In the genomic region with DNA sequence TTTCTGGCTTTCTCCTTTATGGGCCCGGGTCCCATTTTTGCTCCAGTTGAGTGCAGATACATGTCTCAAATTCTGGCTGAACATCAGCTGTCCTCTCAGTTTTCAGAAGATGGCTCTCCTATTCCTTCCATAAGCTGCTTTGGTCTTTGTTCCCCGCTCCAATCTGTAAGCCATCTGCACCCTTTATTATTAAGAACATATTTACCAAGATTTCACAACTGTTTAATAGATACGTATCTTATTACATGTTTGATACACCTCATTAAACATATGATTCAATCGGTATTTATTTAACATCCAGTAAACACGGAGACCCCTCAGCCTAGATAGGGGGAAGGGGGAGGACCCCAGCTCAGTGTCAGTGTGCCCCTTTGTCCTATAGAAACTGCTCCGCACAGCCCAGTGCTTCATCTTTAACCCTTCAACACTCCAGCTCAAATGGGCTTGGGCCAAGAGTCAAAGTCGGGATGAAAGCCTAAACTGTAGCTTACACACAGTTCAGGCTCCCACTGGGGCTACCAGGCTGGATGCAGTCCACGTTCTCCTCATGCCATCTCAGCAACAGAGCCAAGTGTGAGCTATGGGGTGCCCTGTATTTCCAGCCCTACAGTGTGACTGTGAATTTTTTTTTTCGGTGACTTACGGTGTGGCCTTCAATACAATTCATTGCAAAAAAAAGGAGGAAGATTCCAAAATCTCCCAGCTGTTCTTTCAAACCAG, we compare ENCODE assay signal across 1 cellular context.
TF ChIP-seq lines count a peak whose summit lies in the region.

No MANE protein-coding gene starts in this region.

TF ChIP-seq in HepG2, 621 proteins besides CTCF, POLR2A, EP300 and RAD21:
- TF ChIP-seq ZNF780A (CRISPR knock-in tag; IDR thresholded peaks at IDR 0.05) (no peak), NRL (CRISPR knock-in tag; IDR thresholded peaks at IDR 0.05; ENCODE audit: borderline replicate concordance) (no peak), ZNF331 (CRISPR knock-in tag; IDR thresholded peaks at IDR 0.05) (no peak), SATB2 (CRISPR knock-in tag; IDR thresholded peaks at IDR 0.05) (no peak), TCF7 (IDR thresholded peaks at IDR 0.05; ENCODE audit: low read depth) (no peak), FOXP1 (IDR thresholded peaks at IDR 0.05) (no peak), FOXP1 (CRISPR knock-in tag; IDR thresholded peaks at IDR 0.05) (no peak), ZBTB42 (CRISPR knock-in tag; IDR thresholded peaks at IDR 0.05) (no peak), MED13 (CRISPR knock-in tag; IDR thresholded peaks at IDR 0.05) (no peak), GATA4 (IDR thresholded peaks at IDR 0.05; ENCODE audit: borderline replicate concordance, low read depth) (no peak), ZNF263 (CRISPR knock-in tag; IDR thresholded peaks at IDR 0.05) (no peak)
- TF ChIP-seq, protein P1, sequence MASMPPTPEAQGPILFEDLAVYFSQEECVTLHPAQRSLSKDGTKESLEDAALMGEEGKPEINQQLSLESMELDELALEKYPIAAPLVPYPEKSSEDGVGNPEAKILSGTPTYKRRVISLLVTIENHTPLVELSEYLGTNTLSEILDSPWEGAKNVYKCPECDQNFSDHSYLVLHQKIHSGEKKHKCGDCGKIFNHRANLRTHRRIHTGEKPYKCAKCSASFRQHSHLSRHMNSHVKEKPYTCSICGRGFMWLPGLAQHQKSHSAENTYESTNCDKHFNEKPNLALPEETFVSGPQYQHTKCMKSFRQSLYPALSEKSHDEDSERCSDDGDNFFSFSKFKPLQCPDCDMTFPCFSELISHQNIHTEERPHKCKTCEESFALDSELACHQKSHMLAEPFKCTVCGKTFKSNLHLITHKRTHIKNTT (CRISPR knock-in tag; IDR thresholded peaks at IDR 0.05), result no peak
- TF ChIP-seq, protein P2, sequence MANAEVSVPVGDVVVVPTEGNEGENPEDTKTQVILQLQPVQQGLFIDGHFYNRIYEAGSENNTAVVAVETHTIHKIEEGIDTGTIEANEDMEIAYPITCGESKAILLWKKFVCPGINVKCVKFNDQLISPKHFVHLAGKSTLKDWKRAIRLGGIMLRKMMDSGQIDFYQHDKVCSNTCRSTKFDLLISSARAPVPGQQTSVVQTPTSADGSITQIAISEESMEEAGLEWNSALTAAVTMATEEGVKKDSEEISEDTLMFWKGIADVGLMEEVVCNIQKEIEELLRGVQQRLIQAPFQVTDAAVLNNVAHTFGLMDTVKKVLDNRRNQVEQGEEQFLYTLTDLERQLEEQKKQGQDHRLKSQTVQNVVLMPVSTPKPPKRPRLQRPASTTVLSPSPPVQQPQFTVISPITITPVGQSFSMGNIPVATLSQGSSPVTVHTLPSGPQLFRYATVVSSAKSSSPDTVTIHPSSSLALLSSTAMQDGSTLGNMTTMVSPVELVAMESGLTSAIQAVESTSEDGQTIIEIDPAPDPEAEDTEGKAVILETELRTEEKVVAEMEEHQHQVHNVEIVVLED (CRISPR knock-in tag; IDR thresholded peaks at IDR 0.05; ENCODE audit: borderline replicate concordance), result no peak
TF ChIP-seq in HepG2: peak in this region for 0.
